Comparison of ENCODE assay signal across 20 cellular contexts in the genomic region with DNA sequence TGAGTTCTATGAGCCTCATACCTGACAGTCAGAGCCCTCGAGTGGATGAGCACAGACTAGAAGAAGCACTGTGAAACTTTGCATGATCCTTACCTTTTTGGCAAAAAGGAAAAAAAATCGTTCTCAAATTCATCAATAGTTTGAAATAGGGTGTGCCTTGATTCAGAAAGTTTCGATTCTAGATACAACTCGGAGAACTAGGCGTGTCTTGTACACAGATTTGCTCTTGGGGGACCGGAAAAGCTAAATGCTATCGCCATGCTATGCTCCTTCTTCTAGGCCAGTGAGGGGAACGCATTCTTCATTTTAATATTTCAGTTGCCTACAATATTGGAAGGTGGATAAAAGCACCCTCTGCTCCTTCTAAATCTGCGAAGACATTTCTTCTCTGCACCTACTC. TPM values are rescaled to one million over a fixed set of nuclear protein-coding genes. Genes with fewer than 3 reads are reported as not detected.
DNase-seq lines count a peak whose midpoint lies in the region; ATAC-seq, FAIRE-seq and TF ChIP-seq lines count a peak whose summit lies in the region.
"Had no signal": no experiment of that assay in that cellular context is flagged by ENCODE, and none has a peak within 500 bp of the region (broad histone marks: within the 10 kb centered on the region; RNA-seq: fewer than 3 reads in every experiment).

No MANE protein-coding gene starts in this region.

- peak overlapping the region; percentile 16 for H3K27ac Mint-ChIP-seq in stimulated activated naive CD8-positive, alpha-beta T cell treated with anti-CD3 and anti-CD28 coated beads, Interleukin-15, Interleukin-2, amounts not matched to agents 100 ng/mL and 50 ng/mL, for 24 hours
- peak overlapping the region; percentile 62 for H3K27ac Mint-ChIP-seq in activated B cell treated with CpG ODN at 0.5 μM for 24 hours
- H3K27ac Mint-ChIP-seq: CD4-positive, alpha-beta T cell; GM23338 had no signal

- no peak for TF ChIP-seq CTCF in activated B cell treated with CpG ODN at 0.5 μM for 24 hours (IDR thresholded peaks at IDR 0.05)

- H3K4me3 Mint-ChIP-seq in stimulated activated naive CD8-positive, alpha-beta T cell treated with anti-CD3 and anti-CD28 coated beads, Interleukin-15, Interleukin-2, amounts not matched to agents 100 ng/mL and 50 ng/mL, for 24 hours: peak overlapping the region; percentile 41
- peak overlapping the region; percentile 73 for H3K4me3 Mint-ChIP-seq in activated B cell treated with CpG ODN at 0.5 μM for 24 hours
- H3K4me3 Mint-ChIP-seq in activated T-cell treated with anti-CD3 and anti-CD28 coated beads, Interleukin-2, amount 50 U/mL, for 4 hours: no peak overlapping the region
- H3K4me3 Mint-ChIP-seq: CD4-positive, alpha-beta T cell; GM23338 had no signal

- FAIRE-seq in GM19239 (lab: Jason Lieb, UNC): peak; percentile 78
- FAIRE-seq: D721Med, HepG2 had no signal

- CTCF ChIA-PET in activated B cell treated with CpG ODN at 0.5 μM for 24 hours (lab: Charles Lee): interaction anchor here (1.5 kb wide), 1 partner anchor 21 kb away, joined by 7 read pairs; no protein-coding TSS in a partner anchor

- ATAC-seq in stimulated activated naive CD8-positive, alpha-beta T cell treated with anti-CD3 and anti-CD28 coated beads, Interleukin-15, Interleukin-2, amounts not matched to agents 100 U/mL and 50 U/mL, for 24 hours: no peak
- ATAC-seq in activated B cell treated with CpG ODN at 0.5 μM for 24 hours (ENCODE audit: low read depth) (no peak), HG03439 (IDR thresholded peaks at IDR 0.05; ENCODE audit: unreplicated experiment) (no peak)
- ATAC-seq in activated T-cell treated with anti-CD3 and anti-CD28 coated beads, Interleukin-2, amount 50 U/mL, for 4 hours: no peak
- ATAC-seq: GM23338, HepG2, Panc1, Right ventricle myocardium inferior had no signal

- intact Hi-C loops in activated B cell treated with CpG ODN at 0.5 μM for 24 hours (cut with micrococcal nuclease): no loop called here

- DNase-seq in stimulated activated naive CD8-positive, alpha-beta T cell treated with anti-CD3 and anti-CD28 coated beads, Interleukin-15, Interleukin-2, amounts not matched to agents 100 U/mL and 50 U/mL, for 24 hours: no peak
- DNase-seq in GM19239 (ENCODE audit: insufficient read length, low spot score): no peak
- no peak for DNase-seq in activated B cell treated with CpG ODN at 0.5 μM for 24 hours
- DNase-seq in hippocampal formation (lab: John Stamatoyannopoulos, UW): no peak
- DNase-seq in activated T-cell treated with anti-CD3 and anti-CD28 coated beads, Interleukin-2, amount 50 U/mL, for 4 hours: no peak
- no peak for DNase-seq in UCSD-AML1 (lab: John Stamatoyannopoulos, UW; ENCODE audit: unreplicated experiment)
- DNase-seq: ACHN; CD4-positive, alpha-beta T cell; DMS79 treated with DMSO at 0.1 percent for 48 hours; GF-D8; MM.1S; NCI-H1105 treated with DMSO at 0.1 percent for 48 hours; NCI-H187 had no signal

- POLR2A ChIA-PET in activated B cell treated with CpG ODN at 0.5 μM for 24 hours (lab: Charles Lee): interaction anchor here (1.1 to 4.3 kb wide), 5 partner anchors 11 to 84 kb away, joined by 3 to 35 read pairs (median 6); a partner anchor contains a TSS

- H3K4me1 Mint-ChIP-seq in stimulated activated naive CD8-positive, alpha-beta T cell treated with anti-CD3 and anti-CD28 coated beads, Interleukin-15, Interleukin-2, amounts not matched to agents 100 ng/mL and 50 ng/mL, for 24 hours (ENCODE audit: low read depth): peaks cover 35% of the 10 kb centered on the region
- peaks cover 90% of the 10 kb centered on the region for H3K4me1 Mint-ChIP-seq in activated B cell treated with CpG ODN at 0.5 μM for 24 hours
- peaks cover 16% of the 10 kb centered on the region for H3K4me1 Mint-ChIP-seq in activated T-cell treated with anti-CD3 and anti-CD28 coated beads, Interleukin-2, amount 50 U/mL, for 4 hours (ENCODE audit: low read depth)

- no peaks in the 10 kb centered on the region for H3K36me3 Mint-ChIP-seq in stimulated activated naive CD8-positive, alpha-beta T cell treated with anti-CD3 and anti-CD28 coated beads, Interleukin-15, Interleukin-2, amounts not matched to agents 100 ng/mL and 50 ng/mL, for 24 hours (ENCODE audit: low read depth)
- peaks cover 18% of the 10 kb centered on the region for H3K36me3 Mint-ChIP-seq in activated B cell treated with CpG ODN at 0.5 μM for 24 hours (ENCODE audit: low read depth)
- H3K36me3 Mint-ChIP-seq in activated T-cell treated with anti-CD3 and anti-CD28 coated beads, Interleukin-2, amount 50 U/mL, for 4 hours (ENCODE audit: insufficient read depth): no peaks in the 10 kb centered on the region

- peaks cover 29% of the 10 kb centered on the region for H3K27me3 Mint-ChIP-seq in stimulated activated naive CD8-positive, alpha-beta T cell treated with anti-CD3 and anti-CD28 coated beads, Interleukin-15, Interleukin-2, amounts not matched to agents 100 ng/mL and 50 ng/mL, for 24 hours
- no peaks in the 10 kb centered on the region for H3K27me3 Mint-ChIP-seq in activated B cell treated with CpG ODN at 0.5 μM for 24 hours
- peaks cover 13% of the 10 kb centered on the region for H3K27me3 Mint-ChIP-seq in activated T-cell treated with anti-CD3 and anti-CD28 coated beads, Interleukin-2, amount 50 U/mL, for 4 hours (ENCODE audit: low read depth)

- H3K9me3 Mint-ChIP-seq in stimulated activated naive CD8-positive, alpha-beta T cell treated with anti-CD3 and anti-CD28 coated beads, Interleukin-15, Interleukin-2, amounts not matched to agents 100 ng/mL and 50 ng/mL, for 24 hours: no peaks in the 10 kb centered on the region
- H3K9me3 Mint-ChIP-seq in activated B cell treated with CpG ODN at 0.5 μM for 24 hours: no peaks in the 10 kb centered on the region
- no peaks in the 10 kb centered on the region for H3K9me3 Mint-ChIP-seq in activated T-cell treated with anti-CD3 and anti-CD28 coated beads, Interleukin-2, amount 50 U/mL, for 4 hours
- H3K9me3 Mint-ChIP-seq: CD4-positive, alpha-beta T cell; GM23338 had no signal

RNA-seq across cellular contexts. Expression of a gene that starts 25.0 kb away (rescaled TPM):
- 31.2 and 31.7 TPM in 2 replicates for total RNA-seq in activated B cell treated with CpG ODN at 0.5 μM for 24 hours
- 1 to 10 TPM; 1.8 to 4.7 (median 2.0) TPM for total RNA-seq in activated T-cell treated with anti-CD3 and anti-CD28 coated beads, Interleukin-2, amount 50 U/mL, for 4 hours
- total RNA-seq: HepG2 had no signal

RNA-seq across cellular contexts. Expression of a gene that starts 58.1 kb away (rescaled TPM):
- total RNA-seq in activated B cell treated with CpG ODN at 0.5 μM for 24 hours: 1.3 and 1.4 TPM in 2 replicates
- total RNA-seq in activated T-cell treated with anti-CD3 and anti-CD28 coated beads, Interleukin-2, amount 50 U/mL, for 4 hours: under 1 TPM in 1 of 3 donors, not detected in 2; 0.18 TPM
- total RNA-seq: CD4-positive, alpha-beta T cell; HepG2 had no signal
